Comparison of ENCODE assay signal across 8 cellular contexts in genomic region chr19:40464059-40465024, GRCh38. TPM values are rescaled to one million over a fixed set of nuclear protein-coding genes. Genes with fewer than 3 reads are reported as not detected.
DNase-seq lines count a peak whose midpoint lies in the region; ATAC-seq, FAIRE-seq and TF ChIP-seq lines count a peak whose summit lies in the region.

No MANE protein-coding gene starts in this region.

- peaks cover 5% of the 10 kb centered on the region for H3K27me3 ChIP-seq in astrocyte (ENCODE audit: insufficient read depth, low read length)
- H3K27me3 ChIP-seq in right cardiac atrium (ENCODE audit: control insufficient read depth, insufficient read depth): no peaks in the 10 kb centered on the region
- no peaks in the 10 kb centered on the region for H3K27me3 ChIP-seq in rectal smooth muscle tissue (ENCODE audit: control insufficient read depth, insufficient read depth, low read length)
- no peaks in the 10 kb centered on the region for H3K27me3 ChIP-seq in aorta (ENCODE audit: control insufficient read depth in 1 of 2, insufficient read depth in 2 of 2, low read length in 1 of 2)

- H3K79me2 ChIP-seq in astrocyte (ENCODE audit: insufficient read depth, low read length): no peaks in the 10 kb centered on the region

- peak overlapping the region; percentile 28 for H3K27ac ChIP-seq in astrocyte (ENCODE audit: low read depth, low read length)
- H3K27ac ChIP-seq in right cardiac atrium (ENCODE audit: low read length): peak overlapping the region; percentile 86
- H3K27ac ChIP-seq in rectal smooth muscle tissue (ENCODE audit: low read depth, low read length): peak overlapping the region; percentile 85
- peak overlapping the region; percentile 52 to 56 for H3K27ac ChIP-seq in aorta (ENCODE audit: low read depth in 1 of 2, low read length in 2 of 2)

- peak; percentile 81 for TF ChIP-seq CTCF in astrocyte (IDR thresholded peaks at IDR 0.05; ENCODE audit: insufficient read depth, low read depth, low read length)

- H3K36me3 ChIP-seq in astrocyte (ENCODE audit: insufficient read depth, low read length) (no peaks in the 10 kb centered on the region), rectal smooth muscle tissue (ENCODE audit: control insufficient read depth, insufficient read depth, low read length) (no peaks in the 10 kb centered on the region), aorta (ENCODE audit: control insufficient read depth in 1 of 2, insufficient read depth in 2 of 2, low read length in 1 of 2) (no peaks in the 10 kb centered on the region)

- H3K9ac ChIP-seq in astrocyte (ENCODE audit: low read length): peak overlapping the region; percentile 79
- H3K9ac ChIP-seq in rectal smooth muscle tissue (ENCODE audit: low read length): no peak overlapping the region

- H3K27me3 Mint-ChIP-seq in T-helper 17 cell (peaks cover 19% of the 10 kb centered on the region), astrocyte (ENCODE audit: low read depth, unreplicated experiment) (peaks cover 25% of the 10 kb centered on the region)

- no peaks in the 10 kb centered on the region for H3K9me3 Mint-ChIP-seq in astrocyte (ENCODE audit: unreplicated experiment)

- 27% methylated on average over 11 of the region's 11 CpGs for WGBS in right cardiac atrium
- 20 to 23% methylated on average over 11 of the region's 11 CpGs for WGBS in aorta, 2 donors

- peak overlapping the region; percentile 88 for H3K4me2 ChIP-seq in astrocyte (ENCODE audit: low read length)

- H3K4me3 Mint-ChIP-seq in T-helper 17 cell (peak overlapping the region; percentile 7), astrocyte (ENCODE audit: unreplicated experiment) (peak overlapping the region; percentile 91)

- peaks cover 23% of the 10 kb centered on the region for H3K4me1 ChIP-seq in astrocyte (ENCODE audit: insufficient read depth, low read length)
- H3K4me1 ChIP-seq in right cardiac atrium (ENCODE audit: control insufficient read depth, insufficient read depth, low read length): peaks cover 9% of the 10 kb centered on the region
- H3K4me1 ChIP-seq in rectal smooth muscle tissue (ENCODE audit: control insufficient read depth, insufficient read depth, low read length): peaks cover 12% of the 10 kb centered on the region
- peaks cover 0 to 3% of the 10 kb centered on the region in 2 donors for H3K4me1 ChIP-seq in aorta (ENCODE audit: control insufficient read depth in 1 of 2, insufficient read depth in 2 of 2, low read length in 2 of 2)

- H4K20me1 ChIP-seq in astrocyte (ENCODE audit: insufficient read depth, low read length): no peaks in the 10 kb centered on the region

- intact Hi-C loops in right cardiac atrium (cut with DNase I): loop anchor here in 2 of 4 donors (5.0 to 10.0 kb wide), 2 partner anchors 133 to 140 kb away; partner anchors contain the start of gene LTBP4 (in 1 of the 2)
- intact Hi-C loops in aorta (cut with DNase I): loop anchor here (2.0 to 10.0 kb wide), 4 partner anchors 20 to 170 kb away; partner anchors contain the start of genes LTBP4 (in 1 of the 2) and SERTAD3 (in 1 of the 2)

- H3K4me1 Mint-ChIP-seq in T-helper 17 cell (peaks cover 25% of the 10 kb centered on the region), astrocyte (ENCODE audit: low read depth, unreplicated experiment) (peaks cover 16% of the 10 kb centered on the region)

- H3K36me3 Mint-ChIP-seq in T-helper 17 cell (ENCODE audit: low read depth): peaks cover 5% of the 10 kb centered on the region
- no peaks in the 10 kb centered on the region for H3K36me3 Mint-ChIP-seq in astrocyte (ENCODE audit: low read depth, unreplicated experiment)

- peak overlapping the region; percentile 43 for H2AFZ ChIP-seq in astrocyte (ENCODE audit: low read depth, low read length)

- ATAC-seq in T-helper 17 cell (no peak), right cardiac atrium (peak in 1 of 2 donors; percentile 36), aorta (ENCODE audit: low FRiP score) (peak; percentile 62), GM19023 (IDR thresholded peaks at IDR 0.05; ENCODE audit: unreplicated experiment) (no peak)

- no peak overlapping the region for H3K27ac Mint-ChIP-seq in T-helper 17 cell
- peak overlapping the region; percentile 91 for H3K27ac Mint-ChIP-seq in astrocyte (ENCODE audit: unreplicated experiment)

- FAIRE-seq in astrocyte (lab: Jason Lieb, UNC): no peak

- H3K9me3 ChIP-seq in T-helper 17 cell (ENCODE audit: control insufficient read depth, low read length, poor library complexity, severe bottlenecking) (no peaks in the 10 kb centered on the region), astrocyte (ENCODE audit: insufficient read depth, low read depth, low read length) (no peaks in the 10 kb centered on the region), right cardiac atrium (ENCODE audit: control insufficient read depth, low read length) (no peaks in the 10 kb centered on the region), aorta (ENCODE audit: control insufficient read depth, low read length) (no peaks in the 10 kb centered on the region)

- DNase-seq in NCI-H1436 (lab: John Stamatoyannopoulos, UW) (peak; percentile 44), T-helper 17 cell (peak; percentile 48 to 68 (median 51)), astrocyte (ENCODE audit: low read depth) (peak; percentile 78), right cardiac atrium (peak; percentile 84 to 93 (median 90)), aorta (peak; percentile 92 to 95)

- peak overlapping the region; percentile 74; the same call in 1 of the 2 replicates for H3K4me3 ChIP-seq in GM08714 (ENCODE audit: low read length)
- H3K4me3 ChIP-seq in astrocyte (ENCODE audit: insufficient read depth, low read depth, low read length): peak overlapping the region; percentile 54
- peak overlapping the region; percentile 77 for H3K4me3 ChIP-seq in right cardiac atrium (ENCODE audit: low read length)
- peak overlapping the region; percentile 84 for H3K4me3 ChIP-seq in rectal smooth muscle tissue (ENCODE audit: low read length)
- H3K4me3 ChIP-seq in aorta (ENCODE audit: low read length in 2 of 2): peak overlapping the region; percentile 46 to 57

RNA-seq across cellular contexts. Expression of gene BLVRB, which starts 1.2 kb away (rescaled TPM):
- total RNA-seq in T-helper 17 cell (1 to 10 TPM; 7.4 to 9.9 TPM), astrocyte (27.1 and 32.7 TPM in 2 replicates), right cardiac atrium (100 to 1,000 TPM in 1 of 4 donors, 10 to 100 TPM in 3; 72.0 to 102 (median 86.2) TPM), aorta (10 to 100 TPM; 72.3 to 77.1 TPM)
- polyA plus RNA-seq in right cardiac atrium (109 TPM), aorta (100 to 1,000 TPM in 1 of 2 donors, 10 to 100 TPM in 1; 96.8 to 134 TPM)

RNA-seq across cellular contexts. Expression of gene SPTBN4, which starts 2.5 kb away (rescaled TPM):
- under 1 TPM; 0.21 to 0.25 TPM for total RNA-seq in T-helper 17 cell
- total RNA-seq in astrocyte: 0.41 and 0.53 TPM in 2 replicates
- 1 to 10 TPM; 3.2 to 6.4 (median 5.5) TPM for total RNA-seq in right cardiac atrium
- 4.3 TPM for polyA plus RNA-seq in right cardiac atrium
- 1 to 10 TPM; 1.3 to 3.6 TPM for total RNA-seq in aorta
- polyA plus RNA-seq in aorta: 1 to 10 TPM in 1 of 2 donors, under 1 TPM in 1; 0.25 to 4.1 TPM

RNA-seq across cellular contexts. Expression of gene SERTAD3, which starts 20.2 kb away (rescaled TPM):
- total RNA-seq in T-helper 17 cell: 10 to 100 TPM; 23.5 to 24.6 TPM
- 49.7 and 58.5 TPM in 2 replicates for total RNA-seq in astrocyte
- total RNA-seq in right cardiac atrium: 10 to 100 TPM; 31.5 to 48.2 (median 36.9) TPM
- polyA plus RNA-seq in right cardiac atrium: 36.2 TPM
- 10 to 100 TPM; 34.8 to 46.3 TPM for total RNA-seq in aorta
- polyA plus RNA-seq in aorta: 10 to 100 TPM; 25.0 to 28.5 TPM

RNA-seq across cellular contexts. Expression of gene SERTAD1, which starts 38.5 kb away (rescaled TPM):
- total RNA-seq in T-helper 17 cell (10 to 100 TPM; 18.1 to 19.4 TPM), astrocyte (21.6 and 22.9 TPM in 2 replicates), right cardiac atrium (10 to 100 TPM in 2 of 4 donors, 1 to 10 TPM in 2; 8.9 to 14.4 (median 9.7) TPM), aorta (10 to 100 TPM; 19.7 to 27.8 TPM)
- polyA plus RNA-seq in right cardiac atrium (18.4 TPM), aorta (10 to 100 TPM; 13.0 to 15.8 TPM)

RNA-seq across cellular contexts. Expression of gene PRX, which starts 51.2 kb away (rescaled TPM):
- total RNA-seq in T-helper 17 cell (1 to 10 TPM; 1.5 to 1.7 TPM), astrocyte (1.5 and 2.6 TPM in 2 replicates), right cardiac atrium (1 to 10 TPM; 3.2 to 7.1 (median 4.8) TPM), aorta (1 to 10 TPM; 4.9 to 7.6 TPM)
- polyA plus RNA-seq in right cardiac atrium (5.7 TPM), aorta (1 to 10 TPM; 3.1 to 5.2 TPM)

Comparison
In these comparisons a context has a peak if more than half of its experiments do, and no peak if none do; other contexts are left out.
1. H3K27ac ChIP-seq: peak in every context shown above with its lines; median percentile 86 in right cardiac atrium; 85 in rectal smooth muscle tissue; 54 in aorta; 28 in astrocyte.